1 cellular context compared by ENCODE assay signal in the genomic region with DNA sequence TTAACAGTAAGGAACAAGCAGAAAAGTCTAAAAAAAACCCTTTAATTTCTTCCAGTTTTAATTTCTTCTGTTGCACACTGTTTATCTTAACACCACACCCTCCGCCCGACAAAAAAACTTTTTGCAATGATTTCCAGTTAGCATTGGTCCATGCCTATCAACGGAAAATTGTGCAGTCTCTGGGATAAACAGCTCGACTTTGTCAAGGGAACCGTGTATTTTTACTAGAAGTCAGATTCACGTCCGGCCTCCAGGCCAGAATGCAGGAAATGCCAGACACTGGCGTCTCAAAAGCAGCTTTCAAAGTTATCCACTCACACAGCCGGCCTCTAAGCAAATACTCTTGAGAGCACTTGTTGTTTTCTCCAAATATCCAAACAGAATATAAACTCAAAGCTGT.
A peak's percentile ranks its signal among the peaks of the same experiment; 100 is the strongest.
TF ChIP-seq lines count a peak whose summit lies in the region.

No MANE protein-coding gene starts in this region.

TF ChIP-seq in K562, 482 proteins besides CTCF, POLR2A, EP300 and RAD21:
- no peak for TF ChIP-seq ETV6 (IDR thresholded peaks at IDR 0.05; ENCODE audit: borderline replicate concordance in 1 of 2, low read depth in 2 of 2, low read length in 1 of 2)
- TF ChIP-seq ETV6 (CRISPR knock-in tag; IDR thresholded peaks at IDR 0.05; ENCODE audit: borderline replicate concordance): no peak
- TF ChIP-seq MCM7 (IDR thresholded peaks at IDR 0.05): no peak
- 0 out of 2 replicates have a peak, but pooled peaks have one; percentile 45 for TF ChIP-seq ZNF696 (CRISPR knock-in tag; conservative IDR thresholded peaks at IDR 0.05)
- TF ChIP-seq HLTF (IDR thresholded peaks at IDR 0.05): no peak
- TF ChIP-seq CEBPG (CRISPR knock-in tag; IDR thresholded peaks at IDR 0.05): no peak
- TF ChIP-seq CEBPG (tag; conservative IDR thresholded peaks at IDR 0.05 in 1 of 2, IDR thresholded peaks at IDR 0.05 in 1 of 2): no peak
- TF ChIP-seq KLF13 (tag; IDR thresholded peaks at IDR 0.05; ENCODE audit: borderline replicate concordance, low read depth): no peak
- TF ChIP-seq TOE1 (IDR thresholded peaks at IDR 0.05; ENCODE audit: borderline replicate concordance): no peak
- TF ChIP-seq TOE1 (CRISPR knock-in tag; IDR thresholded peaks at IDR 0.05; ENCODE audit: borderline replicate concordance, low read depth): no peak
- TF ChIP-seq, protein P1, sequence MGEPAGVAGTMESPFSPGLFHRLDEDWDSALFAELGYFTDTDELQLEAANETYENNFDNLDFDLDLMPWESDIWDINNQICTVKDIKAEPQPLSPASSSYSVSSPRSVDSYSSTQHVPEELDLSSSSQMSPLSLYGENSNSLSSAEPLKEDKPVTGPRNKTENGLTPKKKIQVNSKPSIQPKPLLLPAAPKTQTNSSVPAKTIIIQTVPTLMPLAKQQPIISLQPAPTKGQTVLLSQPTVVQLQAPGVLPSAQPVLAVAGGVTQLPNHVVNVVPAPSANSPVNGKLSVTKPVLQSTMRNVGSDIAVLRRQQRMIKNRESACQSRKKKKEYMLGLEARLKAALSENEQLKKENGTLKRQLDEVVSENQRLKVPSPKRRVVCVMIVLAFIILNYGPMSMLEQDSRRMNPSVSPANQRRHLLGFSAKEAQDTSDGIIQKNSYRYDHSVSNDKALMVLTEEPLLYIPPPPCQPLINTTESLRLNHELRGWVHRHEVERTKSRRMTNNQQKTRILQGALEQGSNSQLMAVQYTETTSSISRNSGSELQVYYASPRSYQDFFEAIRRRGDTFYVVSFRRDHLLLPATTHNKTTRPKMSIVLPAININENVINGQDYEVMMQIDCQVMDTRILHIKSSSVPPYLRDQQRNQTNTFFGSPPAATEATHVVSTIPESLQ (CRISPR knock-in tag; IDR thresholded peaks at IDR 0.05): no peak
- TF ChIP-seq ZNF444 (CRISPR knock-in tag; IDR thresholded peaks at IDR 0.05): no peak
- TF ChIP-seq ZNF431 (CRISPR knock-in tag; IDR thresholded peaks at IDR 0.05): no peak
- no peak for TF ChIP-seq L3MBTL2 (IDR thresholded peaks at IDR 0.05)
- TF ChIP-seq, protein P2, sequence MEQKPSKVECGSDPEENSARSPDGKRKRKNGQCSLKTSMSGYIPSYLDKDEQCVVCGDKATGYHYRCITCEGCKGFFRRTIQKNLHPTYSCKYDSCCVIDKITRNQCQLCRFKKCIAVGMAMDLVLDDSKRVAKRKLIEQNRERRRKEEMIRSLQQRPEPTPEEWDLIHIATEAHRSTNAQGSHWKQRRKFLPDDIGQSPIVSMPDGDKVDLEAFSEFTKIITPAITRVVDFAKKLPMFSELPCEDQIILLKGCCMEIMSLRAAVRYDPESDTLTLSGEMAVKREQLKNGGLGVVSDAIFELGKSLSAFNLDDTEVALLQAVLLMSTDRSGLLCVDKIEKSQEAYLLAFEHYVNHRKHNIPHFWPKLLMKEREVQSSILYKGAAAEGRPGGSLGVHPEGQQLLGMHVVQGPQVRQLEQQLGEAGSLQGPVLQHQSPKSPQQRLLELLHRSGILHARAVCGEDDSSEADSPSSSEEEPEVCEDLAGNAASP (IDR thresholded peaks at IDR 0.05): no peak
- no peak for TF ChIP-seq ZFP30 (CRISPR knock-in tag; IDR thresholded peaks at IDR 0.05; ENCODE audit: borderline replicate concordance)
- TF ChIP-seq ZNF174 (CRISPR knock-in tag; IDR thresholded peaks at IDR 0.05): no peak
- no peak for TF ChIP-seq CEBPB (tag; IDR thresholded peaks at IDR 0.05)
- 0 out of 2 replicates have a peak, but pooled peaks have one; percentile 8 for TF ChIP-seq CREB1 (IDR thresholded peaks at IDR 0.05)
- no peak for TF ChIP-seq CREB1 (CRISPR knock-in tag; IDR thresholded peaks at IDR 0.05)
- TF ChIP-seq ZNF766 (CRISPR knock-in tag; conservative IDR thresholded peaks at IDR 0.05): no peak
- TF ChIP-seq RFX5 (IDR thresholded peaks at IDR 0.05; ENCODE audit: low read depth, low read length): no peak
